13 cellular contexts compared by ENCODE assay signal in genomic region chr20:45861157-45862075, GRCh38. TPM values are rescaled to one million over a fixed set of nuclear protein-coding genes. Genes with fewer than 3 reads are reported as not detected.
A peak's percentile ranks its signal among the peaks of the same experiment; 100 is the strongest.
DNase-seq lines count a peak whose midpoint lies in the region; ATAC-seq, FAIRE-seq and TF ChIP-seq lines count a peak whose summit lies in the region.
"Had no signal": no experiment of that assay in that cellular context is flagged by ENCODE, and none has a peak within 500 bp of the region (broad histone marks: within the 10 kb centered on the region; RNA-seq: fewer than 3 reads in every experiment).

No MANE protein-coding gene starts in this region.

- peaks cover 31% of the 10 kb centered on the region for H3K4me1 Mint-ChIP-seq in type B pancreatic cell (ENCODE audit: unreplicated experiment)

- FAIRE-seq in HepG2 (lab: Jason Lieb, UNC): no peak

- H4K20me1 ChIP-seq in HepG2 (ENCODE audit: insufficient read depth, low read length): no peaks in the 10 kb centered on the region

- H3K4me2 ChIP-seq in HepG2 (ENCODE audit: low read depth, low read length): peak overlapping the region; percentile 40

- H3K27ac ChIP-seq in HepG2 (ENCODE audit: extremely low read length, insufficient read depth, low read length) (peak overlapping the region; percentile 27), right lobe of liver (no peak overlapping the region), colonic mucosa (peak overlapping the region; percentile 53), RWPE1 (no peak overlapping the region)
- H3K27ac ChIP-seq: foreskin keratinocyte had no signal

- H3K4me1 ChIP-seq in HepG2 (ENCODE audit: insufficient read depth, low read length): peaks cover 85% of the 10 kb centered on the region
- peaks cover 0 to 10% (median 1%) of the 10 kb centered on the region in 4 donors for H3K4me1 ChIP-seq in right lobe of liver
- H3K4me1 ChIP-seq in colonic mucosa: peaks cover 12% of the 10 kb centered on the region
- H3K4me1 ChIP-seq: foreskin keratinocyte had no signal

- in situ Hi-C loops in HepG2 (cut with HindIII; ENCODE audit: extremely low pct_ligation_motif_present, low pct_unique_long_range_greater_than_20kb): no loop called here

- CTCF ChIA-PET in HepG2 (lab: Yijun Ruan, JAX; ENCODE audit: low intra/inter-chr PET ratio, low total read pairs) (no interaction called here), RWPE1 (lab: Yijun Ruan, JAX) (interaction anchor here (0.5 kb wide), 1 partner anchor 52 kb away, joined by 4 read pairs; no protein-coding TSS in a partner anchor)

- peaks cover 4% of the 10 kb centered on the region for H3K79me2 ChIP-seq in HepG2 (ENCODE audit: insufficient read depth, low read length)

- no peak overlapping the region for H3K4me3 Mint-ChIP-seq in type B pancreatic cell
- H3K4me3 Mint-ChIP-seq: HFFc6; stimulated activated naive CD8-positive, alpha-beta T cell treated with anti-CD3 and anti-CD28 coated beads, Interleukin-15, Interleukin-2, amounts not matched to agents 100 ng/mL and 50 ng/mL, for 24 hours had no signal

- H3K36me3 ChIP-seq in HepG2 (replicated peaks in 1 of 2; ENCODE audit: control insufficient read depth in 1 of 2, insufficient read depth in 2 of 2, low read length in 2 of 2) (no peaks in the 10 kb centered on the region), right lobe of liver (no peaks in the 10 kb centered on the region), colonic mucosa (no peaks in the 10 kb centered on the region)

- BruUV-seq in HepG2 (replicated peaks; lab: Mats Ljungman, UMichigan): no TSS peak

- no peak for ATAC-seq in HepG2
- no peak for ATAC-seq in right lobe of liver
- ATAC-seq in GM18858 (IDR thresholded peaks at IDR 0.05; ENCODE audit: unreplicated experiment): no peak
- ATAC-seq: foreskin keratinocyte; naive thymus-derived CD8-positive, alpha-beta T cell had no signal

- no peak overlapping the region for H2AFZ ChIP-seq in HepG2 (ENCODE audit: low read length)

- H3K27ac Mint-ChIP-seq in type B pancreatic cell: peak overlapping the region; percentile 7
- H3K27ac Mint-ChIP-seq: HFFc6; stimulated activated naive CD8-positive, alpha-beta T cell treated with anti-CD3 and anti-CD28 coated beads, Interleukin-15, Interleukin-2, amounts not matched to agents 100 ng/mL and 50 ng/mL, for 24 hours had no signal

- TF ChIP-seq EP300 in HepG2 (IDR thresholded peaks at IDR 0.05; ENCODE audit: low read depth in 2 of 2, low read length in 2 of 2) (no peak; a peak in 1 of 4 replicates), HepG2 (CRISPR knock-in tag; IDR thresholded peaks at IDR 0.05; ENCODE audit: borderline replicate concordance) (no peak)

- peaks cover 4% of the 10 kb centered on the region for H3K36me3 Mint-ChIP-seq in type B pancreatic cell

- DNase-seq in HepG2 (ENCODE audit: low spot score) (peak; percentile 54), right lobe of liver (no peak), NCI-H345 treated with DMSO at 0.1 percent for 48 hours (lab: John Stamatoyannopoulos, UW; ENCODE audit: unreplicated experiment) (peak; percentile 47), colonic mucosa (peak; percentile 35), type B pancreatic cell (ENCODE audit: extremely low spot score, unreplicated experiment) (no peak), RWPE1 (ENCODE audit: low spot score) (no peak), NCI-H2107 (lab: John Stamatoyannopoulos, UW) (no peak)
- DNase-seq: foreskin keratinocyte; HFFc6; naive thymus-derived CD8-positive, alpha-beta T cell had no signal

- H3K4me3 ChIP-seq in HepG2 (replicated peaks in 1 of 3; ENCODE audit: insufficient read depth in 1 of 3, low read depth in 2 of 3, low read length in 3 of 3) (no peak overlapping the region), right lobe of liver (no peak overlapping the region), colonic mucosa (no peak overlapping the region)

- intact Hi-C loops in HepG2 (cut with micrococcal nuclease; ENCODE audit: unreplicated experiment): no loop called here
- intact Hi-C loops in right lobe of liver (cut with DNase I): no loop called here
- intact Hi-C loops in colonic mucosa (cut with DNase I): no loop called here

- no peak for TF ChIP-seq RAD21 in HepG2 (CRISPR knock-in tag; IDR thresholded peaks at IDR 0.05)

- H3K27me3 ChIP-seq in HepG2 (ENCODE audit: control insufficient read depth in 1 of 2, insufficient read depth in 2 of 2, low read length in 2 of 2) (no peaks in the 10 kb centered on the region; a peak in 1 of 5 replicates), right lobe of liver (no peaks in the 10 kb centered on the region), colonic mucosa (no peaks in the 10 kb centered on the region)
- H3K27me3 ChIP-seq: foreskin keratinocyte had no signal

- H3K9me3 ChIP-seq in HepG2 (ENCODE audit: low read length): no peaks in the 10 kb centered on the region
- H3K9me3 ChIP-seq in right lobe of liver: no peaks in the 10 kb centered on the region
- no peaks in the 10 kb centered on the region for H3K9me3 ChIP-seq in colonic mucosa

- no peak for TF ChIP-seq POLR2A in HepG2 (IDR thresholded peaks at IDR 0.05; ENCODE audit: insufficient read depth in 1 of 2, low read depth in 2 of 2, low read length in 2 of 2)
- TF ChIP-seq POLR2A in right lobe of liver (IDR thresholded peaks at IDR 0.05): no peak

- no peaks in the 10 kb centered on the region for H3K9me3 Mint-ChIP-seq in type B pancreatic cell
- H3K9me3 Mint-ChIP-seq: HFFc6; naive thymus-derived CD8-positive, alpha-beta T cell; stimulated activated naive CD8-positive, alpha-beta T cell treated with anti-CD3 and anti-CD28 coated beads, Interleukin-15, Interleukin-2, amounts not matched to agents 100 ng/mL and 50 ng/mL, for 24 hours had no signal

- POLR2A ChIA-PET in HepG2 (lab: Yijun Ruan, JAX): interaction anchor here (1.2 to 7.6 kb wide), 5 partner anchors 22 to 70 kb away, joined by 3 to 85 read pairs (median 6); partner anchors contain the start of genes CTSA, DNTTIP1, NEURL2 and SNX21
- POLR2A ChIA-PET in RWPE1 (lab: Yijun Ruan, JAX; ENCODE audit: low non-redundant PET): interaction anchor here (0.6 to 1.1 kb wide), 2 partner anchors 19 to 153 kb away, joined by 3 to 7 read pairs; no protein-coding TSS in a partner anchor

- TF ChIP-seq CTCF in HepG2 (CRISPR knock-in tag; IDR thresholded peaks at IDR 0.05) (no peak), right lobe of liver (IDR thresholded peaks at IDR 0.05) (no peak), colonic mucosa (IDR thresholded peaks at IDR 0.05) (no peak), type B pancreatic cell (conservative IDR thresholded peaks at IDR 0.05) (no peak), RWPE1 (conservative IDR thresholded peaks at IDR 0.05; ENCODE audit: low read depth) (no peak)

- H3K9ac ChIP-seq in HepG2 (ENCODE audit: insufficient read depth, low read depth, low read length) (no peak overlapping the region; the same call in 1 of the 2 replicates), colonic mucosa (ENCODE audit: low read depth in 2 of 2, low read length in 2 of 2) (no peak overlapping the region)

- no peaks in the 10 kb centered on the region for H3K27me3 Mint-ChIP-seq in type B pancreatic cell
- H3K27me3 Mint-ChIP-seq: naive thymus-derived CD8-positive, alpha-beta T cell; stimulated activated naive CD8-positive, alpha-beta T cell treated with anti-CD3 and anti-CD28 coated beads, Interleukin-15, Interleukin-2, amounts not matched to agents 100 ng/mL and 50 ng/mL, for 24 hours had no signal

- 66% methylated on average over 7 of the region's 7 CpGs for WGBS in HepG2 (ENCODE audit: low lambda C conversion rate)
- WGBS in right lobe of liver (ENCODE audit: insufficient coverage, low coverage, low lambda C conversion rate, missing lambda C conversion rate): 85% methylated on average over 6 of the region's 7 CpGs

RNA-seq across cellular contexts. Expression of gene ZSWIM3, which starts 4.0 kb away (rescaled TPM):
- total RNA-seq in HepG2 (2016; rRNA removed; fragmentation: Illumina TruSeq; extraction: Trizol): 5.8 and 7.3 TPM in 2 replicates
- 0.81 and 1.2 TPM in 2 replicates for total RNA-seq in HepG2 (2016; cell fraction: cytosol; rRNA removed; fragmentation: Illumina TruSeq; extraction: Trizol; ENCODE audit: low read depth)
- total RNA-seq in HepG2 (2016; cell fraction: insoluble cytoplasmic fraction; rRNA removed; fragmentation: Illumina TruSeq; extraction: Trizol): 5.4 and 6.5 TPM in 2 replicates
- total RNA-seq in HepG2 (2016; cell fraction: membrane; rRNA removed; fragmentation: Illumina TruSeq; extraction: Trizol): 2.4 and 2.6 TPM in 2 replicates
- total RNA-seq in HepG2 (2016; cell fraction: nucleus; rRNA removed; fragmentation: Illumina TruSeq; extraction: Trizol): 3.2 and 3.8 TPM in 2 replicates
- polyA plus RNA-seq in HepG2 (2011; rRNA removed): 5.2 and 7.1 TPM in 2 replicates
- 5.2 and 6.1 TPM in 2 replicates for polyA plus RNA-seq in HepG2 (2011; cell fraction: cytosol; rRNA removed)
- polyA plus RNA-seq in HepG2 (2011; cell fraction: nucleus; rRNA removed): 3.7 and 5.1 TPM in 2 replicates
- polyA plus RNA-seq in HepG2 (2012): 3.8 and 4.3 TPM in 2 replicates
- polyA plus RNA-seq in HepG2 (2016; cell fraction: cytosol; fragmentation: Illumina TruSeq; extraction: Trizol; ENCODE audit: low read depth): 0.27 and 0.34 TPM in 2 replicates
- polyA plus RNA-seq in HepG2 (2016; cell fraction: insoluble cytoplasmic fraction; fragmentation: Illumina TruSeq; extraction: Trizol; ENCODE audit: low read depth): 3.5 and 4.2 TPM in 2 replicates
- 0.60 and 1.0 TPM in 2 replicates for polyA plus RNA-seq in HepG2 (2016; cell fraction: membrane; fragmentation: Illumina TruSeq; extraction: Trizol; ENCODE audit: low read depth)
- polyA plus RNA-seq in HepG2 (2016; cell fraction: nucleus; fragmentation: Illumina TruSeq; extraction: Trizol; ENCODE audit: insufficient read depth, low read depth): 4.9 and 5.3 TPM in 2 replicates
- polyA minus RNA-seq in HepG2 (2011; rRNA and poly(A)+ RNA removed; ENCODE audit: low replicate concordance): 18.3 and 18.9 TPM in 2 replicates
- 6.0 and 8.8 TPM in 2 replicates for polyA minus RNA-seq in HepG2 (2011; cell fraction: cytosol; rRNA and poly(A)+ RNA removed)
- polyA minus RNA-seq in HepG2 (2011; cell fraction: nucleus; rRNA and poly(A)+ RNA removed): 3.6 and 5.2 TPM in 2 replicates
- 1 to 10 TPM; 1.7 to 2.7 (median 1.9) TPM for total RNA-seq in right lobe of liver
- 1 to 10 TPM; 4.6 to 5.2 TPM for total RNA-seq in colonic mucosa
- total RNA-seq in type B pancreatic cell (ENCODE audit: low replicate concordance): 3.7 and 4.7 TPM in 2 replicates

RNA-seq across cellular contexts. Expression of gene ACOT8, which starts 4.2 kb away (rescaled TPM):
- total RNA-seq in HepG2 (2016; rRNA removed; fragmentation: Illumina TruSeq; extraction: Trizol): 31.4 and 39.1 TPM in 2 replicates
- 13.6 and 16.0 TPM in 2 replicates for total RNA-seq in HepG2 (2016; cell fraction: cytosol; rRNA removed; fragmentation: Illumina TruSeq; extraction: Trizol; ENCODE audit: low read depth)
- total RNA-seq in HepG2 (2016; cell fraction: insoluble cytoplasmic fraction; rRNA removed; fragmentation: Illumina TruSeq; extraction: Trizol): 30.3 and 38.0 TPM in 2 replicates
- total RNA-seq in HepG2 (2016; cell fraction: membrane; rRNA removed; fragmentation: Illumina TruSeq; extraction: Trizol): 19.0 and 20.4 TPM in 2 replicates
- total RNA-seq in HepG2 (2016; cell fraction: nucleus; rRNA removed; fragmentation: Illumina TruSeq; extraction: Trizol): 17.7 and 20.1 TPM in 2 replicates
- 45.5 and 54.4 TPM in 2 replicates for polyA plus RNA-seq in HepG2 (2011; rRNA removed)
- polyA plus RNA-seq in HepG2 (2011; cell fraction: cytosol; rRNA removed): 50.4 and 73.4 TPM in 2 replicates
- 70.1 and 71.8 TPM in 2 replicates for polyA plus RNA-seq in HepG2 (2011; cell fraction: nucleus; rRNA removed)
- 16.3 and 20.3 TPM in 2 replicates for polyA plus RNA-seq in HepG2 (2012)
- polyA plus RNA-seq in HepG2 (2016; cell fraction: cytosol; fragmentation: Illumina TruSeq; extraction: Trizol; ENCODE audit: low read depth): 11.4 and 13.6 TPM in 2 replicates
- polyA plus RNA-seq in HepG2 (2016; cell fraction: insoluble cytoplasmic fraction; fragmentation: Illumina TruSeq; extraction: Trizol; ENCODE audit: low read depth): 33.1 and 35.2 TPM in 2 replicates
- 13.3 and 16.5 TPM in 2 replicates for polyA plus RNA-seq in HepG2 (2016; cell fraction: membrane; fragmentation: Illumina TruSeq; extraction: Trizol; ENCODE audit: low read depth)
- polyA plus RNA-seq in HepG2 (2016; cell fraction: nucleus; fragmentation: Illumina TruSeq; extraction: Trizol; ENCODE audit: insufficient read depth, low read depth): 27.1 and 29.1 TPM in 2 replicates
- 60.4 and 71.0 TPM in 2 replicates for polyA minus RNA-seq in HepG2 (2011; rRNA and poly(A)+ RNA removed; ENCODE audit: low replicate concordance)
- 13.3 and 13.7 TPM in 2 replicates for polyA minus RNA-seq in HepG2 (2011; cell fraction: cytosol; rRNA and poly(A)+ RNA removed)
- 30.1 and 36.4 TPM in 2 replicates for polyA minus RNA-seq in HepG2 (2011; cell fraction: nucleus; rRNA and poly(A)+ RNA removed)
- 10 to 100 TPM; 13.9 to 32.1 (median 19.4) TPM for total RNA-seq in right lobe of liver
- total RNA-seq in colonic mucosa: 10 to 100 TPM; 49.8 to 58.5 TPM
- total RNA-seq in type B pancreatic cell (ENCODE audit: low replicate concordance): 20.6 and 21.3 TPM in 2 replicates

RNA-seq across cellular contexts. Expression of gene ZSWIM1, which starts 19.6 kb away (rescaled TPM):
- total RNA-seq in HepG2 (2016; rRNA removed; fragmentation: Illumina TruSeq; extraction: Trizol) (11.7 and 16.5 TPM in 2 replicates), right lobe of liver (1 to 10 TPM; 2.4 to 3.3 (median 3.1) TPM), colonic mucosa (10 to 100 TPM; 13.3 to 13.4 TPM), type B pancreatic cell (ENCODE audit: low replicate concordance) (17.1 and 17.3 TPM in 2 replicates)
- 3.2 and 3.6 TPM in 2 replicates for total RNA-seq in HepG2 (2016; cell fraction: cytosol; rRNA removed; fragmentation: Illumina TruSeq; extraction: Trizol; ENCODE audit: low read depth)
- total RNA-seq in HepG2 (2016; cell fraction: insoluble cytoplasmic fraction; rRNA removed; fragmentation: Illumina TruSeq; extraction: Trizol): 12.7 and 15.4 TPM in 2 replicates
- 11.0 and 11.3 TPM in 2 replicates for total RNA-seq in HepG2 (2016; cell fraction: membrane; rRNA removed; fragmentation: Illumina TruSeq; extraction: Trizol)
- 5.7 and 7.6 TPM in 2 replicates for total RNA-seq in HepG2 (2016; cell fraction: nucleus; rRNA removed; fragmentation: Illumina TruSeq; extraction: Trizol)
- polyA plus RNA-seq in HepG2 (2011; rRNA removed): 9.0 and 9.5 TPM in 2 replicates
- 7.0 and 7.5 TPM in 2 replicates for polyA plus RNA-seq in HepG2 (2011; cell fraction: cytosol; rRNA removed)
- 12.5 and 14.3 TPM in 2 replicates for polyA plus RNA-seq in HepG2 (2011; cell fraction: nucleus; rRNA removed)
- polyA plus RNA-seq in HepG2 (2012): 10.5 and 11.2 TPM in 2 replicates
- 2.1 TPM in 2 replicates for polyA plus RNA-seq in HepG2 (2016; cell fraction: cytosol; fragmentation: Illumina TruSeq; extraction: Trizol; ENCODE audit: low read depth)
- polyA plus RNA-seq in HepG2 (2016; cell fraction: insoluble cytoplasmic fraction; fragmentation: Illumina TruSeq; extraction: Trizol; ENCODE audit: low read depth): 13.3 and 15.8 TPM in 2 replicates
- polyA plus RNA-seq in HepG2 (2016; cell fraction: membrane; fragmentation: Illumina TruSeq; extraction: Trizol; ENCODE audit: low read depth): 5.7 and 6.2 TPM in 2 replicates
- 12.4 and 13.9 TPM in 2 replicates for polyA plus RNA-seq in HepG2 (2016; cell fraction: nucleus; fragmentation: Illumina TruSeq; extraction: Trizol; ENCODE audit: insufficient read depth, low read depth)
- polyA minus RNA-seq in HepG2 (2011; rRNA and poly(A)+ RNA removed; ENCODE audit: low replicate concordance): 41.6 and 51.8 TPM in 2 replicates
- polyA minus RNA-seq in HepG2 (2011; cell fraction: cytosol; rRNA and poly(A)+ RNA removed): 12.9 and 15.0 TPM in 2 replicates
- polyA minus RNA-seq in HepG2 (2011; cell fraction: nucleus; rRNA and poly(A)+ RNA removed): 10.4 and 12.7 TPM in 2 replicates

RNA-seq across cellular contexts. Expression of gene SPATA25, which starts 26.0 kb away (rescaled TPM):
- 3.3 and 7.6 TPM in 2 replicates for total RNA-seq in HepG2 (2016; rRNA removed; fragmentation: Illumina TruSeq; extraction: Trizol)
- total RNA-seq in HepG2 (2016; cell fraction: cytosol; rRNA removed; fragmentation: Illumina TruSeq; extraction: Trizol; ENCODE audit: low read depth): 0.35 and 0.40 TPM in 2 replicates
- 2.3 and 8.1 TPM in 2 replicates for total RNA-seq in HepG2 (2016; cell fraction: insoluble cytoplasmic fraction; rRNA removed; fragmentation: Illumina TruSeq; extraction: Trizol)
- total RNA-seq in HepG2 (2016; cell fraction: membrane; rRNA removed; fragmentation: Illumina TruSeq; extraction: Trizol): 2.3 TPM in 2 replicates
- total RNA-seq in HepG2 (2016; cell fraction: nucleus; rRNA removed; fragmentation: Illumina TruSeq; extraction: Trizol): 13.0 and 19.1 TPM in 2 replicates
- 4.8 and 8.9 TPM in 2 replicates for polyA plus RNA-seq in HepG2 (2011; rRNA removed)
- polyA plus RNA-seq in HepG2 (2011; cell fraction: cytosol; rRNA removed): 1.8 and 3.7 TPM in 2 replicates
- polyA plus RNA-seq in HepG2 (2011; cell fraction: nucleus; rRNA removed): 44.5 and 49.8 TPM in 2 replicates
- polyA plus RNA-seq in HepG2 (2012): 2.1 and 3.2 TPM in 2 replicates
- polyA plus RNA-seq in HepG2 (2016; cell fraction: cytosol; fragmentation: Illumina TruSeq; extraction: Trizol; ENCODE audit: low read depth): 0.34 and 0.51 TPM in 2 replicates
- polyA plus RNA-seq in HepG2 (2016; cell fraction: insoluble cytoplasmic fraction; fragmentation: Illumina TruSeq; extraction: Trizol; ENCODE audit: low read depth): 1.0 and 1.7 TPM in 2 replicates
- polyA plus RNA-seq in HepG2 (2016; cell fraction: membrane; fragmentation: Illumina TruSeq; extraction: Trizol; ENCODE audit: low read depth): 0.37 and 1.7 TPM in 2 replicates
- 23.9 and 34.2 TPM in 2 replicates for polyA plus RNA-seq in HepG2 (2016; cell fraction: nucleus; fragmentation: Illumina TruSeq; extraction: Trizol; ENCODE audit: insufficient read depth, low read depth)
- 3.0 and 7.4 TPM in 2 replicates for polyA minus RNA-seq in HepG2 (2011; rRNA and poly(A)+ RNA removed; ENCODE audit: low replicate concordance)
- polyA minus RNA-seq in HepG2 (2011; cell fraction: cytosol; rRNA and poly(A)+ RNA removed): 1.8 and 2.4 TPM in 2 replicates
- 19.0 and 20.9 TPM in 2 replicates for polyA minus RNA-seq in HepG2 (2011; cell fraction: nucleus; rRNA and poly(A)+ RNA removed)
- 1 to 10 TPM in 5 of 6 experiments, under 1 TPM in 1; 0.50 to 3.2 (median 2.0) TPM for total RNA-seq in right lobe of liver
- total RNA-seq in colonic mucosa: 1 to 10 TPM; 1.5 TPM
- total RNA-seq in type B pancreatic cell (ENCODE audit: low replicate concordance): 2.6 and 4.2 TPM in 2 replicates
- total RNA-seq: G401 had no signal

RNA-seq across cellular contexts. Expression of gene SNX21, which starts 27.8 kb away (rescaled TPM):
- total RNA-seq in HepG2 (2016; rRNA removed; fragmentation: Illumina TruSeq; extraction: Trizol): 9.3 and 12.8 TPM in 2 replicates
- 3.2 and 4.1 TPM in 2 replicates for total RNA-seq in HepG2 (2016; cell fraction: cytosol; rRNA removed; fragmentation: Illumina TruSeq; extraction: Trizol; ENCODE audit: low read depth)
- 8.3 and 13.1 TPM in 2 replicates for total RNA-seq in HepG2 (2016; cell fraction: insoluble cytoplasmic fraction; rRNA removed; fragmentation: Illumina TruSeq; extraction: Trizol)
- 8.2 and 11.5 TPM in 2 replicates for total RNA-seq in HepG2 (2016; cell fraction: membrane; rRNA removed; fragmentation: Illumina TruSeq; extraction: Trizol)
- 8.8 and 9.6 TPM in 2 replicates for total RNA-seq in HepG2 (2016; cell fraction: nucleus; rRNA removed; fragmentation: Illumina TruSeq; extraction: Trizol)
- 7.7 and 9.3 TPM in 2 replicates for polyA plus RNA-seq in HepG2 (2011; rRNA removed)
- polyA plus RNA-seq in HepG2 (2011; cell fraction: cytosol; rRNA removed): 5.3 and 8.0 TPM in 2 replicates
- 19.8 and 23.5 TPM in 2 replicates for polyA plus RNA-seq in HepG2 (2011; cell fraction: nucleus; rRNA removed)
- 2.8 and 3.5 TPM in 2 replicates for polyA plus RNA-seq in HepG2 (2012)
- 3.6 and 3.9 TPM in 2 replicates for polyA plus RNA-seq in HepG2 (2016; cell fraction: cytosol; fragmentation: Illumina TruSeq; extraction: Trizol; ENCODE audit: low read depth)
- polyA plus RNA-seq in HepG2 (2016; cell fraction: insoluble cytoplasmic fraction; fragmentation: Illumina TruSeq; extraction: Trizol; ENCODE audit: low read depth): 9.9 and 11.5 TPM in 2 replicates
- 7.4 and 8.6 TPM in 2 replicates for polyA plus RNA-seq in HepG2 (2016; cell fraction: membrane; fragmentation: Illumina TruSeq; extraction: Trizol; ENCODE audit: low read depth)
- 12.4 and 16.9 TPM in 2 replicates for polyA plus RNA-seq in HepG2 (2016; cell fraction: nucleus; fragmentation: Illumina TruSeq; extraction: Trizol; ENCODE audit: insufficient read depth, low read depth)
- polyA minus RNA-seq in HepG2 (2011; rRNA and poly(A)+ RNA removed; ENCODE audit: low replicate concordance): 4.7 and 14.9 TPM in 2 replicates
- 5.2 and 5.3 TPM in 2 replicates for polyA minus RNA-seq in HepG2 (2011; cell fraction: cytosol; rRNA and poly(A)+ RNA removed)
- polyA minus RNA-seq in HepG2 (2011; cell fraction: nucleus; rRNA and poly(A)+ RNA removed): 13.4 and 17.7 TPM in 2 replicates
- total RNA-seq in right lobe of liver: 10 to 100 TPM in 2 of 6 experiments, 1 to 10 TPM in 4; 3.4 to 21.8 (median 6.8) TPM
- 10 to 100 TPM; 11.2 to 12.6 TPM for total RNA-seq in colonic mucosa
- 12.2 and 16.4 TPM in 2 replicates for total RNA-seq in type B pancreatic cell (ENCODE audit: low replicate concordance)

Comparison
In these comparisons a context has a peak if more than half of its experiments do, and no peak if none do; other contexts are left out.
1. DNase-seq: peak in HepG2 (single experiment), NCI-H345 treated with DMSO at 0.1 percent for 48 hours (single experiment) and colonic mucosa (single experiment); none in right lobe of liver (0 of 3), type B pancreatic cell (single experiment), RWPE1 (single experiment) and NCI-H2107 (single experiment).
2. H3K27ac ChIP-seq: peak in HepG2 (single experiment) and colonic mucosa (single experiment); none in right lobe of liver (0 of 3) and RWPE1 (single experiment).